In genomic region chr13:46184277-46184699, GRCh38 we compare ENCODE assay signal across 9 cellular contexts. TPM values are rescaled to one million over a fixed set of nuclear protein-coding genes. Genes with fewer than 3 reads are reported as not detected.
DNase-seq lines count a peak whose midpoint lies in the region; ATAC-seq and TF ChIP-seq lines count a peak whose summit lies in the region.
"Had no signal": no experiment of that assay in that cellular context is flagged by ENCODE, and none has a peak within 500 bp of the region (broad histone marks: within the 10 kb centered on the region; RNA-seq: fewer than 3 reads in every experiment).

No MANE protein-coding gene starts in this region.

- peak overlapping the region; percentile 96 for H3K4me2 ChIP-seq in OCI-LY3 (ENCODE audit: low read length)

- H3K4me1 ChIP-seq in breast epithelium (no peaks in the 10 kb centered on the region), OCI-LY3 (ENCODE audit: low read length) (peaks cover 44% of the 10 kb centered on the region), cardiac muscle cell (ENCODE audit: low read depth) (peaks cover 13% of the 10 kb centered on the region), uterus (no peaks in the 10 kb centered on the region)

- H3K4me3 ChIP-seq in breast epithelium (no peak overlapping the region), OCI-LY3 (ENCODE audit: low read length) (peak overlapping the region; percentile 76), cardiac muscle cell (no peak overlapping the region), uterus (no peak overlapping the region)

- H3K36me3 ChIP-seq in breast epithelium (no peaks in the 10 kb centered on the region), OCI-LY3 (replicated peaks; ENCODE audit: low read depth, low read length) (peaks cover 19% of the 10 kb centered on the region), cardiac muscle cell (no peaks in the 10 kb centered on the region), uterus (no peaks in the 10 kb centered on the region)

- no peaks in the 10 kb centered on the region for H3K36me3 Mint-ChIP-seq in MCF 10A (ENCODE audit: insufficient read depth, unreplicated experiment)
- peaks cover 6% of the 10 kb centered on the region for H3K36me3 Mint-ChIP-seq in activated T-cell treated with anti-CD3 and anti-CD28 coated beads, Interleukin-2, amount 50 U/mL, for 4 hours (ENCODE audit: insufficient read depth)

- CTCF ChIA-PET in MCF 10A (lab: Yijun Ruan, JAX) = no interaction called here

- intact Hi-C loops in MCF 10A (cut with micrococcal nuclease) = no loop called here
- intact Hi-C loops in breast epithelium (cut with DNase I; ENCODE audit: low total_unique reads) = no loop called here
- intact Hi-C loops in uterus (cut with DNase I; ENCODE audit: low total_unique reads) = no loop called here

- TF ChIP-seq CTCF in MCF 10A (IDR thresholded peaks at IDR 0.05; ENCODE audit: unreplicated experiment) (peak; percentile 35), breast epithelium (IDR thresholded peaks at IDR 0.05) (no peak), OCI-LY3 (IDR thresholded peaks at IDR 0.05; ENCODE audit: low read depth, low read length) (peak; percentile 98), cardiac muscle cell (IDR thresholded peaks at IDR 0.05; ENCODE audit: low read depth, low read length) (peak; percentile 57), uterus (IDR thresholded peaks at IDR 0.05) (no peak)

- no peaks in the 10 kb centered on the region for H3K9me3 Mint-ChIP-seq in MCF 10A (ENCODE audit: unreplicated experiment)
- H3K9me3 Mint-ChIP-seq in activated T-cell treated with anti-CD3 and anti-CD28 coated beads, Interleukin-2, amount 50 U/mL, for 4 hours = no peaks in the 10 kb centered on the region

- H3K9ac ChIP-seq in OCI-LY3 (ENCODE audit: low read length) = peak overlapping the region; percentile 99

- POLR2A ChIA-PET in MCF 10A (lab: Yijun Ruan, JAX) = no interaction called here

- H3K27me3 Mint-ChIP-seq in MCF 10A (ENCODE audit: insufficient read depth, unreplicated experiment) = peaks cover 38% of the 10 kb centered on the region
- no peaks in the 10 kb centered on the region for H3K27me3 Mint-ChIP-seq in activated T-cell treated with anti-CD3 and anti-CD28 coated beads, Interleukin-2, amount 50 U/mL, for 4 hours (ENCODE audit: low read depth)

- no peak overlapping the region for H3K27ac Mint-ChIP-seq in MCF 10A (ENCODE audit: low read depth, unreplicated experiment)

- H3K27me3 ChIP-seq in breast epithelium = no peaks in the 10 kb centered on the region
- H3K27me3 ChIP-seq in OCI-LY3 (ENCODE audit: low read depth, low read length) = no peaks in the 10 kb centered on the region
- no peaks in the 10 kb centered on the region for H3K27me3 ChIP-seq in cardiac muscle cell
- H3K27me3 ChIP-seq in uterus = no peaks in the 10 kb centered on the region

- no peaks in the 10 kb centered on the region for H3K4me1 Mint-ChIP-seq in MCF 10A (ENCODE audit: insufficient read depth, unreplicated experiment)
- H3K4me1 Mint-ChIP-seq in activated T-cell treated with anti-CD3 and anti-CD28 coated beads, Interleukin-2, amount 50 U/mL, for 4 hours (ENCODE audit: low read depth) = peaks cover 41% of the 10 kb centered on the region

- H2AFZ ChIP-seq in OCI-LY3 (ENCODE audit: low read depth, low read length) = peak overlapping the region; percentile 92

- H3K4me3 Mint-ChIP-seq in MCF 10A (ENCODE audit: unreplicated experiment) = no peak overlapping the region
- peak overlapping the region; percentile 96 for H3K4me3 Mint-ChIP-seq in activated T-cell treated with anti-CD3 and anti-CD28 coated beads, Interleukin-2, amount 50 U/mL, for 4 hours

- H4K20me1 ChIP-seq in OCI-LY3 (ENCODE audit: insufficient read depth, low read length) = peaks cover 12% of the 10 kb centered on the region

- ATAC-seq in HG02981 (IDR thresholded peaks at IDR 0.05; ENCODE audit: unreplicated experiment) = peak; percentile 34
- ATAC-seq in activated T-cell treated with anti-CD3 and anti-CD28 coated beads, Interleukin-2, amount 50 U/mL, for 4 hours = peak; percentile 65 to 70

- H3K9me3 ChIP-seq in breast epithelium (no peaks in the 10 kb centered on the region), OCI-LY3 (ENCODE audit: insufficient read depth, low read length) (no peaks in the 10 kb centered on the region), cardiac muscle cell (ENCODE audit: low read depth) (no peaks in the 10 kb centered on the region), uterus (no peaks in the 10 kb centered on the region)

- H3K27ac ChIP-seq in breast epithelium (no peak overlapping the region), OCI-LY3 (ENCODE audit: low read length) (peak overlapping the region; percentile 95), cardiac muscle cell (no peak overlapping the region), uterus (no peak overlapping the region)

- peaks cover 60% of the 10 kb centered on the region for H3K79me2 ChIP-seq in OCI-LY3 (ENCODE audit: low read length)

- BruUV-seq in MCF 10A (replicated peaks; lab: Mats Ljungman, UMichigan) = no TSS peak

- no peak for TF ChIP-seq POLR2A in breast epithelium (IDR thresholded peaks at IDR 0.05)
- no peak for TF ChIP-seq POLR2A in uterus (IDR thresholded peaks at IDR 0.05)

- DNase-seq in MCF 10A (ENCODE audit: unreplicated experiment) (peak; percentile 30), breast epithelium (ENCODE audit: low spot score in 2 of 2) (no peak), cardiac muscle cell (ENCODE audit: low read depth in 1 of 2, low spot score in 1 of 2) (peak; percentile 28 to 35), uterus (no peak)
- peak; percentile 75 for DNase-seq in activated T-cell treated with anti-CD3 and anti-CD28 coated beads, Interleukin-2, amount 50 U/mL, for 4 hours
- DNase-seq in stimulated activated CD4-positive, alpha-beta T cell treated with anti-CD3 and anti-CD28 coated beads, Interleukin-4, amount 100 ng/mL, for 24 hours = peak; percentile 83

RNA-seq across cellular contexts. Expression of gene LCP1, which starts 2.3 kb away (rescaled TPM):
- total RNA-seq in MCF 10A (2022) (0.88 and 0.89 TPM in 2 replicates), breast epithelium (10 to 100 TPM; 28.2 to 94.9 (median 61.3) TPM), cardiac muscle cell (4.8 and 5.5 TPM in 2 replicates), uterus (10 to 100 TPM; 17.3 to 34.8 (median 24.7) TPM)
- total RNA-seq in activated T-cell treated with anti-CD3 and anti-CD28 coated beads, Interleukin-2, amount 50 U/mL, for 4 hours = 100 to 1,000 TPM; 617 to 663 (median 631) TPM
- polyA plus RNA-seq in cardiac muscle cell = 2.0 and 8.5 TPM in 2 replicates

RNA-seq across cellular contexts. Expression of gene LRRC63, which starts 27.4 kb away (rescaled TPM):
- total RNA-seq in MCF 10A (2022) = not detected in 2 replicates
- total RNA-seq in breast epithelium = under 1 TPM; 0.15 to 0.33 (median 0.16) TPM
- under 1 TPM in 1 of 3 donors, not detected in 2; 0.16 TPM for total RNA-seq in activated T-cell treated with anti-CD3 and anti-CD28 coated beads, Interleukin-2, amount 50 U/mL, for 4 hours
- total RNA-seq in cardiac muscle cell = 0.81 and 2.1 TPM in 2 replicates
- polyA plus RNA-seq in cardiac muscle cell = 2.0 and 2.5 TPM in 2 replicates
- total RNA-seq in uterus = 1 to 10 TPM in 1 of 4 donors, not detected in 3; 1.2 TPM
- polyA plus RNA-seq: neural cell had no signal

Comparison
In these comparisons a context has a peak if more than half of its experiments do, and no peak if none do; other contexts are left out.
1. DNase-seq: peak in MCF 10A (single experiment), activated T-cell treated with anti-CD3 and anti-CD28 coated beads, Interleukin-2, amount 50 U/mL, for 4 hours (single experiment), cardiac muscle cell (2 of 2) and stimulated activated CD4-positive, alpha-beta T cell treated with anti-CD3 and anti-CD28 coated beads, Interleukin-4, amount 100 ng/mL, for 24 hours (single experiment); none in breast epithelium (0 of 2) and uterus (0 of 2).
2. CTCF ChIP-seq: peak in MCF 10A (single experiment), OCI-LY3 (single experiment) and cardiac muscle cell (single experiment); none in breast epithelium (0 of 3) and uterus (0 of 4).
3. RNA of gene LCP1, which starts 2.3 kb away (total RNA-seq): 617 to 663 TPM in activated T-cell treated with anti-CD3 and anti-CD28 coated beads, Interleukin-2, amount 50 U/mL, for 4 hours; 28.2 to 94.9 TPM in breast epithelium, 17.3 to 34.8 TPM in uterus, 4.8 to 5.5 TPM in cardiac muscle cell and 0.88 to 0.89 TPM in MCF 10A; every median in the first group is over 4 times any median in the second.